In the genomic region with DNA sequence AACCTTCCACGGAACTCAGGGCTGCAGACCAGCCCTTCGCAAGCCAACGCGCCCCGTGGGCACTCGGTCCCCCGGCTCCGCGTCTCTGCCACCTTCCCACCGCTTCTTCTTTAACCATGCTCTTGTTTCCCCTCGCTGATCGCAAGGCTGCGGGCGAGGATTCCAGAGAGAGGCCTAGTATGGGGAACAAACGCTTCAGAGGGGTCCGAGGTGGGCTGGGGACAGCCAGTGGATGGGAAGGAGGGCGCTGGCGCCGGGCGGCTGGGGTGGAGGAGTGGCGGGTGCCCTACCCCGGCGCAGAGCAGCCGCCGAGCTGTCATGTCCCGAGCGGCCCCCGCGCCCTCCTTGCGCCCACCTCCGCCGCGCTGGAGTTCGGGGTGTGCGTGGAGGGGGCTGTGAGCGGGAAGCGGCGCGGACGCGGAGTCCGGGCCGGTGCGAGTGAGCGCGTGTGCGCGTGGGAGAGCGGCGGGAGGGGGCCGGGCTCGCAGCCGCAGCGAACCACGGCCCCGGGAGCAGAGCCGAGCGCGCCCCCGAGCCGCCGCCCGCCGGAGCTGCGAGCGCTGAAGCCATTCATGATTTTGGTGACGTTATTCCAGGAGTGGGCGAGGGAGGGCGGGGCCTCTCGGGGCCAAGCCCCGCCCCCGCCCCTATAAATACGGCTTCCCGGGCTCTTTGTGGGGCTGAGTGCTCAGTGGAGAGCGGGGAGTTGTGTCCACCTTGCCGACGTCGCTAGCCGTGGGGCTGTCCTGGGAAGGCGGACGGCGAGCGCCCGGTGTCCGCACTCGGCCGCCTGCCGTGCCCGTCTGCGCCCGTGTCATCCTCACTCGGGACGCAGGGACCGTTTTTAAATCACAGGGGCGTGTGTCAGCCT, we compare ENCODE assay signal across 8 cellular contexts.
DNase-seq lines count a peak whose midpoint lies in the region; ATAC-seq lines count a peak whose summit lies in the region.

A gene (plus strand): TSS at position 680 of the 871 bp plus-strand sequence. CDS start 205 bp downstream, outside the sequence.

- peak; percentile 49 for ATAC-seq in GM18867 (IDR thresholded peaks at IDR 0.05; ENCODE audit: unreplicated experiment)
- peak; percentile 45 for ATAC-seq in HG03196 (IDR thresholded peaks at IDR 0.05; ENCODE audit: unreplicated experiment)

- DNase-seq in 8988T, result peak; percentile 63
- peak; percentile 56 for DNase-seq in NCI-H82 treated with DMSO at 0.1 percent for 48 hours (lab: John Stamatoyannopoulos, UW; ENCODE audit: unreplicated experiment)
- DNase-seq in activated CD8-positive, alpha-beta memory T cell treated with anti-CD3 and anti-CD28 coated beads, Interleukin-2, amount 50 U/mL, for 4 hours, result peak; percentile 92
- peak; percentile 88 for DNase-seq in epidermal melanocyte (ENCODE audit: insufficient read length, low spot score)
- DNase-seq in middle frontal gyrus (ENCODE audit: extremely low spot score, low spot score), result peak; percentile 76
- peak; percentile 75 to 84 for DNase-seq in stimulated activated CD8-positive, alpha-beta memory T cell treated with anti-CD3 and anti-CD28 coated beads, Interleukin-2, amount 100 ng/mL, for 48 hours (ENCODE audit: low read depth in 2 of 2)

Comparison
In these comparisons a context has a peak if more than half of its experiments do, and no peak if none do; other contexts are left out.
1. Peak in every context shown above with its lines: DNase-seq and ATAC-seq.